28 cellular contexts compared by ENCODE assay signal in genomic region chr16:57748596-57748995, GRCh38. TPM values are rescaled to one million over a fixed set of nuclear protein-coding genes. Genes with fewer than 3 reads are reported as not detected.
DNase-seq lines count a peak whose midpoint lies in the region; ATAC-seq and TF ChIP-seq lines count a peak whose summit lies in the region.
"Had no signal": no experiment of that assay in that cellular context is flagged by ENCODE, and none has a peak within 500 bp of the region (broad histone marks: within the 10 kb centered on the region; RNA-seq: fewer than 3 reads in every experiment).

No MANE protein-coding gene starts in this region.

- POLR2A ChIA-PET in activated CD8-positive, alpha-beta T cell treated with anti-CD3 and anti-CD28 coated beads, Interleukin-2, amount 10 ng/mL, durations not matched to agents 7 days and 5 days (lab: Charles Lee) = no interaction called here

- ATAC-seq in natural killer cell (no peak), mucosa of descending colon (no peak), foreskin keratinocyte (no peak)
- ATAC-seq in natural killer cell treated with Interleukin-12 subunit alpha and Interleukin-12 subunit beta and Interleukin-15 and Interleukin-18, amount 100 ng/mL, for 72 hours = no peak
- no peak for ATAC-seq in activated CD8-positive, alpha-beta T cell treated with anti-CD3 and anti-CD28 coated beads, Interleukin-2, amount 10 ng/mL, durations not matched to agents 7 days and 5 days
- ATAC-seq: HCT116 had no signal

- WGBS in thyroid gland, 2 donors = 69 to 89% methylated on average over 9 to 11 of the region's 11 CpGs

- CTCF ChIA-PET in activated naive CD4-positive, alpha-beta T cell treated with anti-CD3 and anti-CD28 coated beads for 36 hours (lab: Charles Lee) = interaction anchor here (1.0 kb wide), 1 partner anchor 11 kb away, joined by 3 read pairs; no protein-coding TSS in a partner anchor
- CTCF ChIA-PET in activated CD8-positive, alpha-beta T cell treated with anti-CD3 and anti-CD28 coated beads, Interleukin-2, amount 10 ng/mL, durations not matched to agents 7 days and 5 days (lab: Charles Lee) = interaction anchor here (1.3 kb wide), 1 partner anchor 172 kb away, joined by 5 read pairs; no protein-coding TSS in a partner anchor

- H3K27me3 Mint-ChIP-seq in natural killer cell (ENCODE audit: low read depth in 2 of 2) (no peaks in the 10 kb centered on the region), chondrocyte (ENCODE audit: low read depth) (no peaks in the 10 kb centered on the region)
- no peaks in the 10 kb centered on the region for H3K27me3 Mint-ChIP-seq in natural killer cell treated with Interleukin-12 subunit alpha and Interleukin-12 subunit beta and Interleukin-15 and Interleukin-18, amount 100 ng/mL, for 72 hours
- H3K27me3 Mint-ChIP-seq in activated naive CD4-positive, alpha-beta T cell treated with anti-CD3 and anti-CD28 coated beads for 36 hours (ENCODE audit: low read depth) = no peaks in the 10 kb centered on the region
- H3K27me3 Mint-ChIP-seq in activated CD8-positive, alpha-beta T cell treated with anti-CD3 and anti-CD28 coated beads, Interleukin-2, amount 10 ng/mL, durations not matched to agents 7 days and 5 days (ENCODE audit: low read depth) = no peaks in the 10 kb centered on the region
- H3K27me3 Mint-ChIP-seq: CD4-positive, alpha-beta T cell had no signal

- TF ChIP-seq CTCF in natural killer cell (IDR thresholded peaks at IDR 0.05) (no peak), chondrocyte (IDR thresholded peaks at IDR 0.05) (no peak), mucosa of descending colon (IDR thresholded peaks at IDR 0.05) (no peak), thyroid gland (IDR thresholded peaks at IDR 0.05) (no peak), foreskin keratinocyte (conservative IDR thresholded peaks at IDR 0.05) (no peak)

- no peak overlapping the region for H3K4me3 Mint-ChIP-seq in natural killer cell
- H3K4me3 Mint-ChIP-seq in natural killer cell treated with Interleukin-12 subunit alpha and Interleukin-12 subunit beta and Interleukin-15 and Interleukin-18, amount 100 ng/mL, for 72 hours = no peak overlapping the region
- no peak overlapping the region for H3K4me3 Mint-ChIP-seq in chondrocyte (ENCODE audit: unreplicated experiment)
- H3K4me3 Mint-ChIP-seq in activated naive CD4-positive, alpha-beta T cell treated with anti-CD3 and anti-CD28 coated beads for 36 hours = no peak overlapping the region
- H3K4me3 Mint-ChIP-seq in activated CD8-positive, alpha-beta T cell treated with anti-CD3 and anti-CD28 coated beads, Interleukin-2, amount 10 ng/mL, durations not matched to agents 7 days and 5 days = no peak overlapping the region
- H3K4me3 Mint-ChIP-seq: CD4-positive, alpha-beta T cell had no signal

- peak overlapping the region; percentile 25 to 73 for H3K27ac Mint-ChIP-seq in natural killer cell
- no peak overlapping the region for H3K27ac Mint-ChIP-seq in natural killer cell treated with Interleukin-12 subunit alpha and Interleukin-12 subunit beta and Interleukin-15 and Interleukin-18, amount 100 ng/mL, for 72 hours
- no peak overlapping the region for H3K27ac Mint-ChIP-seq in chondrocyte (ENCODE audit: unreplicated experiment)
- H3K27ac Mint-ChIP-seq in activated naive CD4-positive, alpha-beta T cell treated with anti-CD3 and anti-CD28 coated beads for 36 hours = no peak overlapping the region
- H3K27ac Mint-ChIP-seq in activated CD8-positive, alpha-beta T cell treated with anti-CD3 and anti-CD28 coated beads, Interleukin-2, amount 10 ng/mL, durations not matched to agents 7 days and 5 days = no peak overlapping the region
- H3K27ac Mint-ChIP-seq: CD4-positive, alpha-beta T cell had no signal

- H3K4me1 Mint-ChIP-seq in natural killer cell (peaks cover 25 to 33% of the 10 kb centered on the region in 2 donors), chondrocyte (ENCODE audit: low read depth) (no peaks in the 10 kb centered on the region)
- H3K4me1 Mint-ChIP-seq in natural killer cell treated with Interleukin-12 subunit alpha and Interleukin-12 subunit beta and Interleukin-15 and Interleukin-18, amount 100 ng/mL, for 72 hours (ENCODE audit: low read depth in 2 of 2) = peaks cover 16 to 23% of the 10 kb centered on the region in 2 donors
- H3K4me1 Mint-ChIP-seq in activated naive CD4-positive, alpha-beta T cell treated with anti-CD3 and anti-CD28 coated beads for 36 hours (ENCODE audit: low read depth) = no peaks in the 10 kb centered on the region
- H3K4me1 Mint-ChIP-seq in activated CD8-positive, alpha-beta T cell treated with anti-CD3 and anti-CD28 coated beads, Interleukin-2, amount 10 ng/mL, durations not matched to agents 7 days and 5 days (ENCODE audit: low read depth) = no peaks in the 10 kb centered on the region

- DNase-seq in natural killer cell = no peak
- no peak for DNase-seq in natural killer cell treated with Interleukin-12 subunit alpha and Interleukin-12 subunit beta and Interleukin-15 and Interleukin-18, amount 100 ng/mL, for 72 hours (ENCODE audit: low spot score)
- DNase-seq in chondrocyte (ENCODE audit: low spot score) = peak; percentile 72
- DNase-seq in mucosa of descending colon = peak in 2 of 3 donors; percentile 13 to 36
- no peak for DNase-seq in thyroid gland
- DNase-seq in activated naive CD4-positive, alpha-beta T cell treated with anti-CD3 and anti-CD28 coated beads for 36 hours = no peak
- DNase-seq in foreskin keratinocyte = no peak
- DNase-seq in activated CD8-positive, alpha-beta T cell treated with anti-CD3 and anti-CD28 coated beads, Interleukin-2, amount 10 ng/mL, durations not matched to agents 7 days and 5 days = no peak
- DNase-seq: AML-193; CD4-positive, alpha-beta T cell; DMS53; MV-4-11; NCI-H1105; NCI-H1436 treated with DMSO at 0.1 percent for 48 hours; NCI-H1930; NCI-H2107; NCI-H446; NCI-H524 treated with DMSO at 0.1 percent for 48 hours; NCI-H774; SHP77 had no signal

- H3K4me1 ChIP-seq in mucosa of descending colon (ENCODE audit: low read depth) (no peaks in the 10 kb centered on the region), thyroid gland (no peaks in the 10 kb centered on the region), foreskin keratinocyte (no peaks in the 10 kb centered on the region)

- no peak for TF ChIP-seq POLR2A in thyroid gland (IDR thresholded peaks at IDR 0.05)

- intact Hi-C loops in natural killer cell (cut with micrococcal nuclease) = no loop called here
- intact Hi-C loops in mucosa of descending colon (cut with DNase I, micrococcal nuclease) = no loop called here
- intact Hi-C loops in thyroid gland (cut with DNase I) = no loop called here
- intact Hi-C loops in activated naive CD4-positive, alpha-beta T cell treated with anti-CD3 and anti-CD28 coated beads for 36 hours (cut with micrococcal nuclease) = no loop called here

- H3K27me3 ChIP-seq in thyroid gland (no peaks in the 10 kb centered on the region), foreskin keratinocyte (no peaks in the 10 kb centered on the region)
- H3K27me3 ChIP-seq: BLaER1 treated with 17β-estradiol and CSF1 and Interleukin-3, amounts not matched to agents 10 nM and 100 nM had no signal

- H3K27ac ChIP-seq in thyroid gland (no peak overlapping the region), foreskin keratinocyte (no peak overlapping the region)
- H3K27ac ChIP-seq: BLaER1 treated with 17β-estradiol and CSF1 and Interleukin-3, amounts not matched to agents 10 nM and 100 nM had no signal

- H3K36me3 ChIP-seq in mucosa of descending colon (ENCODE audit: low read depth) = no peaks in the 10 kb centered on the region
- no peaks in the 10 kb centered on the region for H3K36me3 ChIP-seq in thyroid gland

- H3K36me3 Mint-ChIP-seq in natural killer cell = no peaks in the 10 kb centered on the region
- H3K36me3 Mint-ChIP-seq in natural killer cell treated with Interleukin-12 subunit alpha and Interleukin-12 subunit beta and Interleukin-15 and Interleukin-18, amount 100 ng/mL, for 72 hours = no peaks in the 10 kb centered on the region
- H3K36me3 Mint-ChIP-seq in chondrocyte (ENCODE audit: low read depth) = peaks cover 4% of the 10 kb centered on the region
- H3K36me3 Mint-ChIP-seq in activated naive CD4-positive, alpha-beta T cell treated with anti-CD3 and anti-CD28 coated beads for 36 hours (ENCODE audit: low read depth) = peaks cover 6% of the 10 kb centered on the region
- no peaks in the 10 kb centered on the region for H3K36me3 Mint-ChIP-seq in activated CD8-positive, alpha-beta T cell treated with anti-CD3 and anti-CD28 coated beads, Interleukin-2, amount 10 ng/mL, durations not matched to agents 7 days and 5 days (ENCODE audit: low read depth)

- H3K9me3 Mint-ChIP-seq in natural killer cell = no peaks in the 10 kb centered on the region
- H3K9me3 Mint-ChIP-seq in natural killer cell treated with Interleukin-12 subunit alpha and Interleukin-12 subunit beta and Interleukin-15 and Interleukin-18, amount 100 ng/mL, for 72 hours = no peaks in the 10 kb centered on the region
- no peaks in the 10 kb centered on the region for H3K9me3 Mint-ChIP-seq in chondrocyte (ENCODE audit: low read depth)
- H3K9me3 Mint-ChIP-seq in activated naive CD4-positive, alpha-beta T cell treated with anti-CD3 and anti-CD28 coated beads for 36 hours = no peaks in the 10 kb centered on the region
- no peaks in the 10 kb centered on the region for H3K9me3 Mint-ChIP-seq in activated CD8-positive, alpha-beta T cell treated with anti-CD3 and anti-CD28 coated beads, Interleukin-2, amount 10 ng/mL, durations not matched to agents 7 days and 5 days (ENCODE audit: insufficient read depth)
- H3K9me3 Mint-ChIP-seq: CD4-positive, alpha-beta T cell had no signal

- H3K9me3 ChIP-seq in mucosa of descending colon (no peaks in the 10 kb centered on the region), thyroid gland (no peaks in the 10 kb centered on the region)
- H3K9me3 ChIP-seq: BLaER1 treated with 17β-estradiol and CSF1 and Interleukin-3, amounts not matched to agents 10 nM and 100 nM had no signal

- H3K4me3 ChIP-seq in mucosa of descending colon = no peak overlapping the region
- no peak overlapping the region for H3K4me3 ChIP-seq in thyroid gland (replicated peaks in 1 of 3)
- H3K4me3 ChIP-seq: BLaER1 treated with 17β-estradiol and CSF1 and Interleukin-3, amounts not matched to agents 10 nM and 100 nM had no signal

RNA-seq across cellular contexts. Expression of gene KATNB1, which starts 13.0 kb away (rescaled TPM):
- total RNA-seq in natural killer cell (10 to 100 TPM; 23.6 to 34.3 (median 29.7) TPM), chondrocyte (14.0 to 20.6 TPM (median 14.7 TPM) in 3 replicates), mucosa of descending colon (10 to 100 TPM; 12.8 to 21.1 (median 17.9) TPM), thyroid gland (10 to 100 TPM; 11.4 to 27.6 (median 26.1) TPM), foreskin keratinocyte (37.9 and 39.0 TPM in 2 replicates)
- total RNA-seq in natural killer cell treated with Interleukin-12 subunit alpha and Interleukin-12 subunit beta and Interleukin-15 and Interleukin-18, amount 100 ng/mL, for 72 hours = 10 to 100 TPM; 33.7 to 65.3 TPM
- total RNA-seq in activated naive CD4-positive, alpha-beta T cell treated with anti-CD3 and anti-CD28 coated beads for 36 hours = 10 to 100 TPM; 25.5 to 30.0 TPM
- 34.4 and 35.4 TPM in 2 replicates for polyA plus RNA-seq in foreskin keratinocyte
- 10 to 100 TPM; 36.3 to 36.7 TPM for total RNA-seq in activated CD8-positive, alpha-beta T cell treated with anti-CD3 and anti-CD28 coated beads, Interleukin-2, amount 10 ng/mL, durations not matched to agents 7 days and 5 days

RNA-seq across cellular contexts. Expression of gene KIFC3, which starts 53.7 kb away (rescaled TPM):
- 100 to 1,000 TPM in 1 of 3 donors, 10 to 100 TPM in 2; 54.2 to 106 (median 84.9) TPM for total RNA-seq in natural killer cell
- total RNA-seq in natural killer cell treated with Interleukin-12 subunit alpha and Interleukin-12 subunit beta and Interleukin-15 and Interleukin-18, amount 100 ng/mL, for 72 hours = 10 to 100 TPM in 1 of 2 donors, 1 to 10 TPM in 1; 2.5 to 10.0 TPM
- total RNA-seq in chondrocyte = 74.4 to 135 TPM (median 75.6 TPM) in 3 replicates
- total RNA-seq in mucosa of descending colon = 10 to 100 TPM in 1 of 3 donors, 1 to 10 TPM in 2; 3.7 to 17.2 (median 8.3) TPM
- 100 to 1,000 TPM in 3 of 4 donors, 10 to 100 TPM in 1; 88.8 to 153 (median 132) TPM for total RNA-seq in thyroid gland
- under 1 TPM in 1 of 2 experiments, not detected in 1; 0.12 TPM for total RNA-seq in activated naive CD4-positive, alpha-beta T cell treated with anti-CD3 and anti-CD28 coated beads for 36 hours
- 67.8 and 68.5 TPM in 2 replicates for total RNA-seq in foreskin keratinocyte
- 47.0 and 48.3 TPM in 2 replicates for polyA plus RNA-seq in foreskin keratinocyte
- under 1 TPM in 1 of 2 experiments, not detected in 1; 0.53 TPM for total RNA-seq in activated CD8-positive, alpha-beta T cell treated with anti-CD3 and anti-CD28 coated beads, Interleukin-2, amount 10 ng/mL, durations not matched to agents 7 days and 5 days
- total RNA-seq: CD4-positive, alpha-beta T cell had no signal

RNA-seq across cellular contexts. Expression of gene DRC7, which starts 54.0 kb away (rescaled TPM):
- total RNA-seq in natural killer cell (under 1 TPM in 1 of 3 donors, not detected in 2; 0.33 TPM), chondrocyte (not detected in 3 replicates), mucosa of descending colon (not detected), thyroid gland (1 to 10 TPM in 1 of 4 donors, under 1 TPM in 1, not detected in 2; 0.22 to 7.1 TPM), foreskin keratinocyte (not detected in 2 replicates)
- not detected for total RNA-seq in natural killer cell treated with Interleukin-12 subunit alpha and Interleukin-12 subunit beta and Interleukin-15 and Interleukin-18, amount 100 ng/mL, for 72 hours
- under 1 TPM in 1 of 2 experiments, not detected in 1; 0.49 TPM for total RNA-seq in activated naive CD4-positive, alpha-beta T cell treated with anti-CD3 and anti-CD28 coated beads for 36 hours
- not detected in 2 replicates for polyA plus RNA-seq in foreskin keratinocyte
- under 1 TPM; 0.55 to 0.66 TPM for total RNA-seq in activated CD8-positive, alpha-beta T cell treated with anti-CD3 and anti-CD28 coated beads, Interleukin-2, amount 10 ng/mL, durations not matched to agents 7 days and 5 days
- total RNA-seq: CD4-positive, alpha-beta T cell; Daoy; H1; HT-29; LHCN-M2; MCF 10A; SK-MEL-5 had no signal

Comparison
In these comparisons a context has a peak if more than half of its experiments do, and no peak if none do; other contexts are left out.
1. H3K27ac Mint-ChIP-seq: peak in natural killer cell (2 of 2); none in natural killer cell treated with Interleukin-12 subunit alpha and Interleukin-12 subunit beta and Interleukin-15 and Interleukin-18, amount 100 ng/mL, for 72 hours (0 of 2), chondrocyte (single experiment), activated naive CD4-positive, alpha-beta T cell treated with anti-CD3 and anti-CD28 coated beads for 36 hours (single experiment) and activated CD8-positive, alpha-beta T cell treated with anti-CD3 and anti-CD28 coated beads, Interleukin-2, amount 10 ng/mL, durations not matched to agents 7 days and 5 days (single experiment).
2. DNase-seq: peak in chondrocyte (single experiment) and mucosa of descending colon (2 of 3); none in natural killer cell (single experiment), natural killer cell treated with Interleukin-12 subunit alpha and Interleukin-12 subunit beta and Interleukin-15 and Interleukin-18, amount 100 ng/mL, for 72 hours (single experiment), thyroid gland (0 of 2), activated naive CD4-positive, alpha-beta T cell treated with anti-CD3 and anti-CD28 coated beads for 36 hours (single experiment), foreskin keratinocyte (0 of 2) and activated CD8-positive, alpha-beta T cell treated with anti-CD3 and anti-CD28 coated beads, Interleukin-2, amount 10 ng/mL, durations not matched to agents 7 days and 5 days (single experiment).